1 cellular context compared by ENCODE assay signal in the genomic region with DNA sequence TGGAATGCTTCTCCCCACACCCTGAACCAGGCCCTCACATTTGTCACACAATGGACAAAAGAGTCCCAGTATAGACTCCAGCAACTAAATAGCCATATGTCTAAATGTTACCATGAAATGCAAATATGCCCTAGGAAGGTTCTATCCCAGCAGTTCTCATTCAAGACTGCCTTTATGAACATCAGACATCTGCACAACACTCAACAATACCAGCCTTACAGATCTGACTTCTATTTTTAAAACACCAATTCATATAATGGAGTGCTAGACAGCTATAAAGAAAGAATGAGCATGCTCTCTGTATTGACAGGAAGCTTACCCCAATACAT.
TF ChIP-seq lines count a peak whose summit lies in the region.

No MANE protein-coding gene starts in this region.

TF ChIP-seq in HCT116, 20 proteins besides CTCF, POLR2A, EP300 and RAD21:
- TF ChIP-seq ZFX (IDR thresholded peaks at IDR 0.05) (no peak), FOSL1 (IDR thresholded peaks at IDR 0.05; ENCODE audit: low read depth) (no peak), EZH2phosphoT487 (IDR thresholded peaks at IDR 0.05; ENCODE audit: borderline replicate concordance) (no peak), JUND (IDR thresholded peaks at IDR 0.05) (no peak), POLR2AphosphoS5 (IDR thresholded peaks at IDR 0.05; ENCODE audit: low read depth, low read length) (no peak), TCF7L2 (IDR thresholded peaks at IDR 0.05; ENCODE audit: borderline replicate concordance, extremely low read depth, insufficient read depth, insufficient read length) (no peak), EGR1 (IDR thresholded peaks at IDR 0.05; ENCODE audit: low read depth) (no peak), CBX3 (IDR thresholded peaks at IDR 0.05; ENCODE audit: low read depth) (no peak), SIN3A (IDR thresholded peaks at IDR 0.05; ENCODE audit: low read depth) (no peak), ZNF274 (IDR thresholded peaks at IDR 0.05; ENCODE audit: low read depth, low read length) (no peak), SP1 (IDR thresholded peaks at IDR 0.05; ENCODE audit: low read depth) (no peak), EZH2 (IDR thresholded peaks at IDR 0.05) (no peak)
- TF ChIP-seq, protein P1, sequence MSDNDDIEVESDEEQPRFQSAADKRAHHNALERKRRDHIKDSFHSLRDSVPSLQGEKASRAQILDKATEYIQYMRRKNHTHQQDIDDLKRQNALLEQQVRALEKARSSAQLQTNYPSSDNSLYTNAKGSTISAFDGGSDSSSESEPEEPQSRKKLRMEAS (IDR thresholded peaks at IDR 0.05), result no peak
- TF ChIP-seq, protein P2, sequence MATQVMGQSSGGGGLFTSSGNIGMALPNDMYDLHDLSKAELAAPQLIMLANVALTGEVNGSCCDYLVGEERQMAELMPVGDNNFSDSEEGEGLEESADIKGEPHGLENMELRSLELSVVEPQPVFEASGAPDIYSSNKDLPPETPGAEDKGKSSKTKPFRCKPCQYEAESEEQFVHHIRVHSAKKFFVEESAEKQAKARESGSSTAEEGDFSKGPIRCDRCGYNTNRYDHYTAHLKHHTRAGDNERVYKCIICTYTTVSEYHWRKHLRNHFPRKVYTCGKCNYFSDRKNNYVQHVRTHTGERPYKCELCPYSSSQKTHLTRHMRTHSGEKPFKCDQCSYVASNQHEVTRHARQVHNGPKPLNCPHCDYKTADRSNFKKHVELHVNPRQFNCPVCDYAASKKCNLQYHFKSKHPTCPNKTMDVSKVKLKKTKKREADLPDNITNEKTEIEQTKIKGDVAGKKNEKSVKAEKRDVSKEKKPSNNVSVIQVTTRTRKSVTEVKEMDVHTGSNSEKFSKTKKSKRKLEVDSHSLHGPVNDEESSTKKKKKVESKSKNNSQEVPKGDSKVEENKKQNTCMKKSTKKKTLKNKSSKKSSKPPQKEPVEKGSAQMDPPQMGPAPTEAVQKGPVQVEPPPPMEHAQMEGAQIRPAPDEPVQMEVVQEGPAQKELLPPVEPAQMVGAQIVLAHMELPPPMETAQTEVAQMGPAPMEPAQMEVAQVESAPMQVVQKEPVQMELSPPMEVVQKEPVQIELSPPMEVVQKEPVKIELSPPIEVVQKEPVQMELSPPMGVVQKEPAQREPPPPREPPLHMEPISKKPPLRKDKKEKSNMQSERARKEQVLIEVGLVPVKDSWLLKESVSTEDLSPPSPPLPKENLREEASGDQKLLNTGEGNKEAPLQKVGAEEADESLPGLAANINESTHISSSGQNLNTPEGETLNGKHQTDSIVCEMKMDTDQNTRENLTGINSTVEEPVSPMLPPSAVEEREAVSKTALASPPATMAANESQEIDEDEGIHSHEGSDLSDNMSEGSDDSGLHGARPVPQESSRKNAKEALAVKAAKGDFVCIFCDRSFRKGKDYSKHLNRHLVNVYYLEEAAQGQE (IDR thresholded peaks at IDR 0.05; ENCODE audit: low read depth), result no peak
TF ChIP-seq in HCT116: peak in this region for 0.
